Comparison of ENCODE assay signal across 20 cellular contexts in genomic region chr10:15763001-15763400, GRCh38.
"Had no signal": no experiment of that assay in that cellular context is flagged by ENCODE, and none has a peak within 500 bp of the region (broad histone marks: within the 10 kb centered on the region; RNA-seq: fewer than 3 reads in every experiment).

No MANE protein-coding gene starts in this region.

- DNase-seq: activated CD4-positive, alpha-beta memory T cell treated with anti-CD3 and anti-CD28 coated beads for 36 hours; activated CD4-positive, alpha-beta T cell treated with anti-CD3 and anti-CD28 coated beads, Interleukin-2, amount 10 ng/mL, durations not matched to agents 24 days and 14 days; activated CD4-positive, CD25-positive, alpha-beta regulatory T cell treated with anti-CD3 and anti-CD28 coated beads, Interleukin-2, amount 50 U/mL, for 72 hours; activated naive CD8-positive, alpha-beta T cell treated with anti-CD3 and anti-CD28 coated beads, Interleukin-2, amount 50 U/mL, for 24 hours; activated T-cell treated with anti-CD3 and anti-CD28 coated beads, Interleukin-2, amount 50 U/mL, for 4 hours; amygdala; dermis blood vessel endothelial cell; effector CD4-positive, alpha-beta T cell; left lung; mucosa of descending colon; posterior cingulate gyrus; right lobe of liver; stimulated activated CD4-positive, alpha-beta T cell treated with anti-CD3 and anti-CD28 coated beads, Interleukin-12 subunit alpha, Interleukin-12 subunit beta, amount 100 ng/mL, for 4 hours; stimulated activated CD4-positive, alpha-beta T cell treated with anti-CD3 and anti-CD28 coated beads, Interleukin-4, amount 100 ng/mL, for 1 hour; stimulated activated naive CD8-positive, alpha-beta T cell treated with anti-CD3 and anti-CD28 coated beads, Interleukin-15, Interleukin-2, amounts not matched to agents 100 U/mL and 50 U/mL, for 24 hours; testis; transverse colon had no signal

- H3K4me3 Mint-ChIP-seq: activated CD4-positive, alpha-beta memory T cell treated with anti-CD3 and anti-CD28 coated beads for 36 hours; activated CD4-positive, alpha-beta T cell treated with anti-CD3 and anti-CD28 coated beads, Interleukin-2, amount 10 ng/mL, durations not matched to agents 24 days and 14 days; activated naive CD4-positive, alpha-beta T cell treated with anti-CD3 and anti-CD28 coated beads, Interleukin-2, amount 50 U/mL, for 24 hours; activated naive CD8-positive, alpha-beta T cell treated with anti-CD3 and anti-CD28 coated beads, Interleukin-2, amount 50 U/mL, for 24 hours; activated T-cell treated with anti-CD3 and anti-CD28 coated beads, Interleukin-2, amount 50 U/mL, for 4 hours; activated T-helper 17 cell treated with anti-CD3 and anti-CD28 coated beads, Interleukin-2, amount 50 U/mL, for 72 hours; natural killer cell treated with Interleukin-12 subunit alpha and Interleukin-12 subunit beta and Interleukin-15 and Interleukin-18, amount 100 ng/mL, for 72 hours had no signal

- H3K9me3 Mint-ChIP-seq: activated T-helper 17 cell treated with anti-CD3 and anti-CD28 coated beads, Interleukin-2, amount 50 U/mL, for 72 hours had no signal

- H3K27me3 Mint-ChIP-seq: activated CD4-positive, alpha-beta memory T cell treated with anti-CD3 and anti-CD28 coated beads for 36 hours; activated T-helper 17 cell treated with anti-CD3 and anti-CD28 coated beads, Interleukin-2, amount 50 U/mL, for 72 hours had no signal

- H3K4me1 Mint-ChIP-seq: activated CD4-positive, alpha-beta T cell treated with anti-CD3 and anti-CD28 coated beads, Interleukin-2, amount 10 ng/mL, durations not matched to agents 24 days and 14 days; activated naive CD4-positive, alpha-beta T cell treated with anti-CD3 and anti-CD28 coated beads, Interleukin-2, amount 50 U/mL, for 24 hours; activated naive CD8-positive, alpha-beta T cell treated with anti-CD3 and anti-CD28 coated beads, Interleukin-2, amount 50 U/mL, for 24 hours; activated T-helper 17 cell treated with anti-CD3 and anti-CD28 coated beads, Interleukin-2, amount 50 U/mL, for 72 hours had no signal

- H3K27ac Mint-ChIP-seq: activated CD4-positive, alpha-beta memory T cell treated with anti-CD3 and anti-CD28 coated beads for 36 hours; activated CD4-positive, alpha-beta T cell treated with anti-CD3 and anti-CD28 coated beads, Interleukin-2, amount 10 ng/mL, durations not matched to agents 24 days and 14 days; activated naive CD4-positive, alpha-beta T cell treated with anti-CD3 and anti-CD28 coated beads, Interleukin-2, amount 50 U/mL, for 24 hours; activated naive CD8-positive, alpha-beta T cell treated with anti-CD3 and anti-CD28 coated beads, Interleukin-2, amount 50 U/mL, for 24 hours; activated T-helper 17 cell treated with anti-CD3 and anti-CD28 coated beads, Interleukin-2, amount 50 U/mL, for 72 hours; natural killer cell treated with Interleukin-12 subunit alpha and Interleukin-12 subunit beta and Interleukin-15 and Interleukin-18, amount 100 ng/mL, for 72 hours had no signal

- H3K36me3 Mint-ChIP-seq: activated naive CD4-positive, alpha-beta T cell treated with anti-CD3 and anti-CD28 coated beads, Interleukin-2, amount 50 U/mL, for 24 hours had no signal
